Comparison of ENCODE assay signal across 23 cellular contexts in the genomic region with DNA sequence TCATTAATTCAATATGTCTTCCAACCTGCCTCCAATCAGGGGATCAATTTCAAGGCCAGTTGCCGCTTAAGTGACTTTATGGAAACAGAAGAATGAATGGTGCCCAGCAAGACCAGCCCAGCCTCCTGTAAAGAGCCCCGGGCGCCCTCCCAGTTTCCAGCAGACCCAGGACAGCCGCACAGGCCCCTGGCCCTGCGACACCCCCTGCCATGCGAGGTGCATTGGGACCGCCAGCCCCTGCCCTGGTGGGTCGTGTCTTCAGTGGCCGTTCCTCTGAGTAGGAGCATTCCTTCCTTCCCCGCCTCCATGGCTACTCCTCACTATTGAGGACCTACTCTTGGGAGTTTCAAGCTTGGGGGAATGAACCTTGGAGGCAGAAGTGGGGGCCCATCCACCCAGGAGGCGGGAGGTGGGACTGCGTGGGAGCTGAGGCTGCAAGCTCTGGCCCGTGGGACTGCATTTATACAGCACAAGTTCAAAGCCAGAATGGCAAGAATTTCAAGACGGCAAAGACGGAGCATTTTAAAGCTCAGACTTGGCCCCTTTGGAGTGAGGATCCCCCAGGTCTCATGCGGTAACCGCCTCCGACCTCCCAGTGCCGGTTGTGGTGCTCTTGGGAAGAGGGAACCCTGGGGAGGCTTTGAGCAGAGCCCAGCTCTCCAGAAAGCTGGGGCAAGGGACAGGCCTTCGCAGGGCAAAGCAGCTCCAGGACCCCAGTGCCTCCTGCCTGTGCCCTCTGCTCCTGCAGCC.
A peak's percentile ranks its signal among the peaks of the same experiment; 100 is the strongest.
DNase-seq lines count a peak whose midpoint lies in the region; TF ChIP-seq lines count a peak whose summit lies in the region.
"Had no signal": no experiment of that assay in that cellular context is flagged by ENCODE, and none has a peak within 500 bp of the region (broad histone marks: within the 10 kb centered on the region; RNA-seq: fewer than 3 reads in every experiment).

No MANE protein-coding gene starts in this region.

- TF ChIP-seq EP300 in sigmoid colon (IDR thresholded peaks at IDR 0.05): no peak

- no peaks in the 10 kb centered on the region for H3K9me3 Mint-ChIP-seq in immature natural killer cell

- H3K9me3 ChIP-seq in BLaER1 treated with 17β-estradiol and CSF1 and Interleukin-3, amounts not matched to agents 10 nM and 100 nM (replicated peaks in 1 of 11): peaks cover 3 to 17% (median 12%) of the 10 kb centered on the region in 11 experiments; a peak in 21 of 22 replicates
- peaks cover 0 to 2% (median under 1%) of the 10 kb centered on the region in 4 donors for H3K9me3 ChIP-seq in sigmoid colon

- intact Hi-C loops in sigmoid colon (cut with DNase I): no loop called here

- H3K4me3 Mint-ChIP-seq in immature natural killer cell: no peak overlapping the region
- H3K4me3 Mint-ChIP-seq: CD4-positive, alpha-beta memory T cell; H9 had no signal

- H3K27me3 Mint-ChIP-seq in immature natural killer cell (ENCODE audit: low read depth in 3 of 3): peaks cover 0 to 5% (median 1%) of the 10 kb centered on the region in 3 donors

- no peak overlapping the region for H3K27ac ChIP-seq in BLaER1 treated with 17β-estradiol and CSF1 and Interleukin-3, amounts not matched to agents 10 nM and 100 nM
- H3K27ac ChIP-seq in angular gyrus (ENCODE audit: low read depth, low read length): peak overlapping the region; percentile 74
- H3K27ac ChIP-seq in layer of hippocampus (ENCODE audit: low read depth, low read length): peak overlapping the region; percentile 77
- H3K27ac ChIP-seq in sigmoid colon: no peak overlapping the region
- no peak overlapping the region for H3K27ac ChIP-seq in coronary artery
- H3K27ac ChIP-seq: GM23248, HL-60, RWPE1, SJCRH30 had no signal

- H3K27ac Mint-ChIP-seq in immature natural killer cell: no peak overlapping the region
- H3K27ac Mint-ChIP-seq: CD4-positive, alpha-beta memory T cell; H9 had no signal

- peaks cover 14 to 36% (median 28%) of the 10 kb centered on the region in 11 experiments for H3K27me3 ChIP-seq in BLaER1 treated with 17β-estradiol and CSF1 and Interleukin-3, amounts not matched to agents 10 nM and 100 nM
- no peaks in the 10 kb centered on the region for H3K27me3 ChIP-seq in layer of hippocampus (ENCODE audit: control insufficient read depth, insufficient read depth, low read length)
- peaks cover 0 to 51% (median 24%) of the 10 kb centered on the region in 3 donors for H3K27me3 ChIP-seq in sigmoid colon

- H3K9ac ChIP-seq in BLaER1 treated with 17β-estradiol and CSF1 and Interleukin-3, amounts not matched to agents 10 nM and 100 nM: peak overlapping the region in 2 of 11 experiments; percentile 3 to 9; a peak in 1 of 22 replicates
- H3K9ac ChIP-seq: GM23248 had no signal

- H3K4me1 Mint-ChIP-seq in immature natural killer cell: no peaks in the 10 kb centered on the region
- H3K4me1 Mint-ChIP-seq: CD4-positive, alpha-beta memory T cell; H9 had no signal

- no peaks in the 10 kb centered on the region for H3K36me3 ChIP-seq in BLaER1 treated with 17β-estradiol and CSF1 and Interleukin-3, amounts not matched to agents 10 nM and 100 nM
- H3K36me3 ChIP-seq in sigmoid colon: no peaks in the 10 kb centered on the region
- H3K36me3 ChIP-seq: SJCRH30 had no signal

- no peak for TF ChIP-seq POLR2A in sigmoid colon (IDR thresholded peaks at IDR 0.05)

- H3K4me2 ChIP-seq in BLaER1 treated with 17β-estradiol and CSF1 and Interleukin-3, amounts not matched to agents 10 nM and 100 nM: peak overlapping the region; percentile 62 to 83 (median 73); a peak in 21 of 22 replicates

- DNase-seq in sigmoid colon: peak; percentile 52
- no peak for DNase-seq in middle frontal gyrus (ENCODE audit: extremely low spot score, low spot score)
- DNase-seq in activated CD4-positive, alpha-beta T cell treated with anti-CD3 and anti-CD28 coated beads, Interleukin-2, amount 50 U/mL, for 4 hours: no peak
- DNase-seq in coronary artery (ENCODE audit: low spot score): no peak
- DNase-seq in immature natural killer cell: no peak
- DNase-seq: CD4-positive, alpha-beta memory T cell; DMS153; GM23248; H9; KG1; NCI-H1105; NCI-H2081; NCI-H2171; NCI-H345; NCI-H524; NCI-H774; NK-92 treated with Interleukin-12 subunit alpha and Interleukin-12 subunit beta, amount 100 ng/mL, for 24 hours; SJCRH30 had no signal

- H4K20me1 ChIP-seq in BLaER1 treated with 17β-estradiol and CSF1 and Interleukin-3, amounts not matched to agents 10 nM and 100 nM: peaks cover 0 to 11% (median 0%) of the 10 kb centered on the region in 11 experiments; a peak in 2 of 22 replicates

- 85 to 88% methylated on average over 20 of the region's 20 CpGs for WGBS in sigmoid colon, 2 donors

- no peaks in the 10 kb centered on the region for H3K36me3 Mint-ChIP-seq in immature natural killer cell

- H3K4me1 ChIP-seq in BLaER1 treated with 17β-estradiol and CSF1 and Interleukin-3, amounts not matched to agents 10 nM and 100 nM: peaks cover 34 to 62% (median 50%) of the 10 kb centered on the region in 10 experiments
- H3K4me1 ChIP-seq in sigmoid colon: no peaks in the 10 kb centered on the region
- H3K4me1 ChIP-seq: SJCRH30 had no signal

- H3K4me3 ChIP-seq in BLaER1 treated with 17β-estradiol and CSF1 and Interleukin-3, amounts not matched to agents 10 nM and 100 nM: no peak overlapping the region
- H3K4me3 ChIP-seq in sigmoid colon (no peak overlapping the region), coronary artery (no peak overlapping the region)
- H3K4me3 ChIP-seq: GM23248, SJCRH30 had no signal

- no peak for TF ChIP-seq CTCF in sigmoid colon (IDR thresholded peaks at IDR 0.05)
- no peak for TF ChIP-seq CTCF in coronary artery (IDR thresholded peaks at IDR 0.05)

Comparison
In these comparisons a context has a peak if more than half of its experiments do, and no peak if none do; other contexts are left out.
1. H3K27ac ChIP-seq: peak in angular gyrus (single experiment) and layer of hippocampus (single experiment); none in BLaER1 treated with 17β-estradiol and CSF1 and Interleukin-3, amounts not matched to agents 10 nM and 100 nM (0 of 11), sigmoid colon (0 of 4) and coronary artery (0 of 2).